2 cellular contexts compared by ENCODE assay signal in genomic region chr10:3787001-3787400, GRCh38.
TF ChIP-seq lines count a peak whose summit lies in the region.

No MANE protein-coding gene starts in this region.

TF ChIP-seq in GM23338, 12 proteins besides CTCF, POLR2A, EP300 and RAD21 (continued from another document):
- TF ChIP-seq ZNF462 (CRISPR knock-in tag; IDR thresholded peaks at IDR 0.05) (no peak), ZNF331 (CRISPR knock-in tag; IDR thresholded peaks at IDR 0.05; ENCODE audit: low read depth) (no peak), NANOG (IDR thresholded peaks at IDR 0.05; ENCODE audit: borderline replicate concordance) (no peak), CREB1 (CRISPR knock-in tag; IDR thresholded peaks at IDR 0.05; ENCODE audit: low read depth) (no peak), ZNF114 (CRISPR knock-in tag; IDR thresholded peaks at IDR 0.05) (no peak), JUNB (IDR thresholded peaks at IDR 0.05; ENCODE audit: unreplicated experiment) (no peak), EZH2phosphoT487 (IDR thresholded peaks at IDR 0.05; ENCODE audit: unreplicated experiment) (no peak), REST (IDR thresholded peaks at IDR 0.05; ENCODE audit: unreplicated experiment) (no peak), ETS1 (IDR thresholded peaks at IDR 0.05) (no peak)
TF ChIP-seq in GM23338: peak in this region for 0.

TF ChIP-seq in WTC11, 78 proteins besides CTCF, POLR2A, EP300 and RAD21 (continued from another document):
- TF ChIP-seq ZNF425 (CRISPR knock-in tag; conservative IDR thresholded peaks at IDR 0.05) (no peak), RELA (CRISPR knock-in tag; IDR thresholded peaks at IDR 0.05; ENCODE audit: borderline replicate concordance) (no peak), ATF1 (CRISPR knock-in tag; IDR thresholded peaks at IDR 0.05) (no peak), MYBL2 (CRISPR knock-in tag; IDR thresholded peaks at IDR 0.05) (no peak), TEAD4 (CRISPR knock-in tag; IDR thresholded peaks at IDR 0.05) (no peak), IRF1 (CRISPR knock-in tag; IDR thresholded peaks at IDR 0.05) (no peak), ESRRA (CRISPR knock-in tag; IDR thresholded peaks at IDR 0.05; ENCODE audit: borderline replicate concordance) (no peak), PREB (CRISPR knock-in tag; IDR thresholded peaks at IDR 0.05; ENCODE audit: borderline replicate concordance) (no peak), SP1 (CRISPR knock-in tag; conservative IDR thresholded peaks at IDR 0.05) (no peak), KAT7 (CRISPR knock-in tag; IDR thresholded peaks at IDR 0.05; ENCODE audit: borderline replicate concordance) (no peak), ZNF532 (CRISPR knock-in tag; IDR thresholded peaks at IDR 0.05; ENCODE audit: borderline replicate concordance) (no peak)
